ENCODE assay signal across 1 cellular context in the genomic region with DNA sequence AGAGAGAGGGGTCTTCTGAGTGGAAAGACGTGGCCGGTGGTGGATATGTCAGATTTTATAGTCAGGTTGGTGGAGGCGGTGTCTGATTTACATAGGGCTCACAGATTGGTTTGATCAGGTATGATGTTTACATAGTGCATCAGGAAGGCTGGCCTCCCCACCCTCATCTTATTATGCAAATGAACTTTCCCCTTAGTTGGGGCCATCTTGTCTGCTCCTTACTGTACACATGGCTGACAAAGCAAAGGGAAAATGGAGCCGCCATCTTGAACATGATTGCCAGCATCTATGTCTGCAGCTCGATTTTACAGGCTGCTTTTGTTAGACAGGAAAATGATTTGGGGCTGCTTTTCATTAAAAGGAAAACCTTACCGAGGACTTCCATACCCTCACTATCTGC.
TF ChIP-seq lines count a peak whose summit lies in the region.

No MANE protein-coding gene starts in this region.

TF ChIP-seq in endothelial cell of umbilical vein, 7 proteins besides CTCF, POLR2A, EP300 and RAD21 (continued from another document):
- no peak for TF ChIP-seq JUN (IDR thresholded peaks at IDR 0.05; ENCODE audit: borderline replicate concordance, insufficient read depth, insufficient read length, low read depth)
